Comparison of ENCODE assay signal across 9 cellular contexts in genomic region chr2:17813742-17814458, GRCh38. TPM values are rescaled to one million over a fixed set of nuclear protein-coding genes. Genes with fewer than 3 reads are reported as not detected.
DNase-seq lines count a peak whose midpoint lies in the region; ATAC-seq and TF ChIP-seq lines count a peak whose summit lies in the region.
"Had no signal": no experiment of that assay in that cellular context is flagged by ENCODE, and none has a peak within 500 bp of the region (broad histone marks: within the 10 kb centered on the region; RNA-seq: fewer than 3 reads in every experiment).

No MANE protein-coding gene starts in this region.

- peak overlapping the region; percentile 87 for H3K27ac Mint-ChIP-seq in stimulated activated memory B cell treated with anti-CD40 and anti-IgM and Interleukin-4, amounts not matched to agents 10 μg/mL and 1 μg/mL and 100 μg/mL, for 72 hours
- H3K27ac Mint-ChIP-seq in activated CD4-positive, alpha-beta T cell treated with anti-CD3 and anti-CD28 coated beads, Interleukin-2, amount 10 ng/mL, durations not matched to agents 24 days and 14 days: no peak overlapping the region

- peaks cover 59% of the 10 kb centered on the region for H3K4me1 Mint-ChIP-seq in stimulated activated memory B cell treated with anti-CD40 and anti-IgM and Interleukin-4, amounts not matched to agents 10 μg/mL and 1 μg/mL and 100 μg/mL, for 72 hours
- peaks cover 11% of the 10 kb centered on the region for H3K4me1 Mint-ChIP-seq in activated CD4-positive, alpha-beta T cell treated with anti-CD3 and anti-CD28 coated beads, Interleukin-2, amount 10 ng/mL, durations not matched to agents 24 days and 14 days

- H3K4me3 ChIP-seq in BLaER1 (peak overlapping the region; percentile 50; the same call in 1 of the 2 replicates), breast epithelium (no peak overlapping the region)

- no peaks in the 10 kb centered on the region for H3K27me3 ChIP-seq in BLaER1
- H3K27me3 ChIP-seq in breast epithelium: no peaks in the 10 kb centered on the region

- H3K4me3 Mint-ChIP-seq in stimulated activated memory B cell treated with anti-CD40 and anti-IgM and Interleukin-4, amounts not matched to agents 10 μg/mL and 1 μg/mL and 100 μg/mL, for 72 hours: peak overlapping the region; percentile 65
- H3K4me3 Mint-ChIP-seq in activated CD4-positive, alpha-beta T cell treated with anti-CD3 and anti-CD28 coated beads, Interleukin-2, amount 10 ng/mL, durations not matched to agents 24 days and 14 days: no peak overlapping the region

- H3K9me3 ChIP-seq in BLaER1 (no peaks in the 10 kb centered on the region), breast epithelium (no peaks in the 10 kb centered on the region)

- intact Hi-C loops in breast epithelium (cut with DNase I; ENCODE audit: low total_unique reads): no loop called here
- intact Hi-C loops in activated CD4-positive, alpha-beta T cell treated with anti-CD3 and anti-CD28 coated beads, Interleukin-2, amount 10 ng/mL, durations not matched to agents 24 days and 14 days (cut with micrococcal nuclease): no loop called here

- peak overlapping the region; percentile 82 for H3K4me2 ChIP-seq in BLaER1

- ATAC-seq in GM19397 (IDR thresholded peaks at IDR 0.05; ENCODE audit: unreplicated experiment) (peak; percentile 91), HG03354 (IDR thresholded peaks at IDR 0.05; ENCODE audit: poor library complexity, severe bottlenecking, unreplicated experiment) (peak; percentile 95)
- peak; percentile 92 for ATAC-seq in stimulated activated memory B cell treated with anti-CD40 and anti-IgM and Interleukin-4, amounts not matched to agents 10 μg/mL and 1 μg/mL and 100 μg/mL, for 72 hours

- peaks cover 95% of the 10 kb centered on the region for H3K4me1 ChIP-seq in BLaER1
- no peaks in the 10 kb centered on the region for H3K4me1 ChIP-seq in breast epithelium

- no peak for TF ChIP-seq POLR2A in breast epithelium (IDR thresholded peaks at IDR 0.05)

- no peak for TF ChIP-seq CTCF in breast epithelium (IDR thresholded peaks at IDR 0.05)

- H3K27ac ChIP-seq in BLaER1 (peak overlapping the region; percentile 98), breast epithelium (peak overlapping the region; percentile 25 to 66)

- H3K36me3 ChIP-seq in BLaER1: no peaks in the 10 kb centered on the region
- no peaks in the 10 kb centered on the region for H3K36me3 ChIP-seq in breast epithelium

- no peaks in the 10 kb centered on the region for H3K27me3 Mint-ChIP-seq in stimulated activated memory B cell treated with anti-CD40 and anti-IgM and Interleukin-4, amounts not matched to agents 10 μg/mL and 1 μg/mL and 100 μg/mL, for 72 hours
- peaks cover 37% of the 10 kb centered on the region for H3K27me3 Mint-ChIP-seq in activated CD4-positive, alpha-beta T cell treated with anti-CD3 and anti-CD28 coated beads, Interleukin-2, amount 10 ng/mL, durations not matched to agents 24 days and 14 days

- H3K9me3 Mint-ChIP-seq in stimulated activated memory B cell treated with anti-CD40 and anti-IgM and Interleukin-4, amounts not matched to agents 10 μg/mL and 1 μg/mL and 100 μg/mL, for 72 hours: no peaks in the 10 kb centered on the region
- no peaks in the 10 kb centered on the region for H3K9me3 Mint-ChIP-seq in activated CD4-positive, alpha-beta T cell treated with anti-CD3 and anti-CD28 coated beads, Interleukin-2, amount 10 ng/mL, durations not matched to agents 24 days and 14 days
- H3K9me3 Mint-ChIP-seq: naive thymus-derived CD8-positive, alpha-beta T cell had no signal

- no peaks in the 10 kb centered on the region for H3K36me3 Mint-ChIP-seq in stimulated activated memory B cell treated with anti-CD40 and anti-IgM and Interleukin-4, amounts not matched to agents 10 μg/mL and 1 μg/mL and 100 μg/mL, for 72 hours
- no peaks in the 10 kb centered on the region for H3K36me3 Mint-ChIP-seq in activated CD4-positive, alpha-beta T cell treated with anti-CD3 and anti-CD28 coated beads, Interleukin-2, amount 10 ng/mL, durations not matched to agents 24 days and 14 days (ENCODE audit: low read depth)
- H3K36me3 Mint-ChIP-seq: naive thymus-derived CD8-positive, alpha-beta T cell had no signal

- H4K20me1 ChIP-seq in BLaER1: no peaks in the 10 kb centered on the region

- no peak for DNase-seq in breast epithelium (ENCODE audit: low spot score in 2 of 2)
- DNase-seq in NCI-H1092 treated with DMSO at 0.1 percent for 48 hours (lab: John Stamatoyannopoulos, UW): no peak
- DNase-seq in activated CD4-positive, alpha-beta T cell treated with anti-CD3 and anti-CD28 coated beads, Interleukin-2, amount 10 ng/mL, durations not matched to agents 24 days and 14 days: no peak
- DNase-seq in C1 segment of cervical spinal cord (lab: John Stamatoyannopoulos, UW): no peak

- H3K9ac ChIP-seq in BLaER1: peak overlapping the region; percentile 87

RNA-seq across cellular contexts. Expression of gene MSGN1, which starts 2.4 kb away (rescaled TPM):
- total RNA-seq in breast epithelium: not detected
- not detected in 2 replicates for total RNA-seq in activated CD4-positive, alpha-beta T cell treated with anti-CD3 and anti-CD28 coated beads, Interleukin-2, amount 10 ng/mL, durations not matched to agents 24 days and 14 days
- total RNA-seq: naive thymus-derived CD8-positive, alpha-beta T cell had no signal

RNA-seq across cellular contexts. Expression of gene GEN1, which starts 60.0 kb away (rescaled TPM):
- total RNA-seq in breast epithelium: 10 to 100 TPM in 1 of 3 donors, 1 to 10 TPM in 2; 3.6 to 12.7 (median 6.7) TPM
- total RNA-seq in activated CD4-positive, alpha-beta T cell treated with anti-CD3 and anti-CD28 coated beads, Interleukin-2, amount 10 ng/mL, durations not matched to agents 24 days and 14 days: 26.4 and 30.9 TPM in 2 replicates
